Comparison of ENCODE assay signal across 9 cellular contexts in genomic region chr11:130389315-130389935, GRCh38. TPM values are rescaled to one million over a fixed set of nuclear protein-coding genes. Genes with fewer than 3 reads are reported as not detected.
DNase-seq lines count a peak whose midpoint lies in the region; ATAC-seq and TF ChIP-seq lines count a peak whose summit lies in the region.
"Had no signal": no experiment of that assay in that cellular context is flagged by ENCODE, and none has a peak within 500 bp of the region (broad histone marks: within the 10 kb centered on the region; RNA-seq: fewer than 3 reads in every experiment).

No MANE protein-coding gene starts in this region.

- ATAC-seq in naive B cell (ENCODE audit: low read depth in 2 of 2) (no peak), GM19452 (IDR thresholded peaks at IDR 0.05; ENCODE audit: unreplicated experiment) (no peak), HG03521 (IDR thresholded peaks at IDR 0.05; ENCODE audit: unreplicated experiment) (no peak), HG03175 (IDR thresholded peaks at IDR 0.05; ENCODE audit: unreplicated experiment) (no peak), left lobe of liver (no peak)

- H3K27ac ChIP-seq in BLaER1, result no peak overlapping the region

- H3K9me3 ChIP-seq in BLaER1, result no peaks in the 10 kb centered on the region

- peak overlapping the region; percentile 19 for H3K4me3 Mint-ChIP-seq in chondrocyte (ENCODE audit: unreplicated experiment)
- peak overlapping the region; percentile 60 to 90 (median 75) for H3K4me3 Mint-ChIP-seq in naive B cell

- peaks cover 32% of the 10 kb centered on the region for H3K4me1 ChIP-seq in BLaER1

- peaks cover 17% of the 10 kb centered on the region; the same call in 1 of the 2 replicates for H4K20me1 ChIP-seq in BLaER1

- no peak for TF ChIP-seq CTCF in chondrocyte (IDR thresholded peaks at IDR 0.05)

- H3K27ac Mint-ChIP-seq in chondrocyte (ENCODE audit: unreplicated experiment) (peak overlapping the region; percentile 52), naive B cell (peak overlapping the region in 2 of 6 donors; percentile 48 to 93)

- H3K4me3 ChIP-seq in BLaER1, result peak overlapping the region; percentile 50

- no peaks in the 10 kb centered on the region for H3K36me3 ChIP-seq in BLaER1

- H3K27me3 ChIP-seq in BLaER1, result peaks cover 56% of the 10 kb centered on the region

- peak overlapping the region; percentile 88 for H3K4me2 ChIP-seq in BLaER1

- DNase-seq in NCI-H1105 (lab: John Stamatoyannopoulos, UW) (peak; percentile 12), chondrocyte (ENCODE audit: low spot score) (no peak), naive B cell (no peak), left lobe of liver (ENCODE audit: low spot score) (no peak)
- DNase-seq: NCI-H2029 treated with DMSO at 0.1 percent for 48 hours had no signal

- H3K27me3 Mint-ChIP-seq in chondrocyte (ENCODE audit: low read depth), result peaks cover 44% of the 10 kb centered on the region
- H3K27me3 Mint-ChIP-seq in naive B cell, result peaks cover 6 to 34% (median 23%) of the 10 kb centered on the region in 3 donors

- 0 out of 2 replicates have a peak overlapping the region, but pooled peaks have one; percentile 2 for H3K9ac ChIP-seq in BLaER1

- no peaks in the 10 kb centered on the region for H3K9me3 Mint-ChIP-seq in chondrocyte (ENCODE audit: low read depth)
- no peaks in the 10 kb centered on the region for H3K9me3 Mint-ChIP-seq in naive B cell

- H3K4me1 Mint-ChIP-seq in chondrocyte (ENCODE audit: low read depth) (peaks cover 32% of the 10 kb centered on the region), naive B cell (peaks cover 9 to 20% (median 18%) of the 10 kb centered on the region in 3 donors)

- H3K36me3 Mint-ChIP-seq in chondrocyte (ENCODE audit: low read depth) (no peaks in the 10 kb centered on the region), naive B cell (peaks cover 0 to 4% of the 10 kb centered on the region in 2 donors)

RNA-seq across cellular contexts. Expression of gene ADAMTS8, which starts 39.0 kb away (rescaled TPM):
- total RNA-seq in chondrocyte, result 0.77 to 1.0 TPM (median 1.0 TPM) in 3 replicates
- polyA plus RNA-seq in naive B cell (ENCODE audit: low read depth in 6 of 6), result under 1 TPM in 1 of 6 donors, not detected in 5; 0.13 TPM
- total RNA-seq in left lobe of liver, result 0.15 TPM

RNA-seq across cellular contexts. Expression of gene ADAMTS15, which starts 59.0 kb away (rescaled TPM):
- total RNA-seq in chondrocyte, result 16.8 to 140 TPM (median 136 TPM) in 3 replicates
- not detected for polyA plus RNA-seq in naive B cell (ENCODE audit: low read depth in 6 of 6)
- 0.15 TPM for total RNA-seq in left lobe of liver

Comparison
In these comparisons a context has a peak if more than half of its experiments do, and no peak if none do; other contexts are left out.
1. RNA of gene ADAMTS15, which starts 59.0 kb away (total RNA-seq): 16.8 to 140 TPM in chondrocyte; 0.15 TPM in left lobe of liver (single experiment); every median in the first group is over 10 times any median in the second.